Comparison of ENCODE assay signal across 1 cellular context in the genomic region with DNA sequence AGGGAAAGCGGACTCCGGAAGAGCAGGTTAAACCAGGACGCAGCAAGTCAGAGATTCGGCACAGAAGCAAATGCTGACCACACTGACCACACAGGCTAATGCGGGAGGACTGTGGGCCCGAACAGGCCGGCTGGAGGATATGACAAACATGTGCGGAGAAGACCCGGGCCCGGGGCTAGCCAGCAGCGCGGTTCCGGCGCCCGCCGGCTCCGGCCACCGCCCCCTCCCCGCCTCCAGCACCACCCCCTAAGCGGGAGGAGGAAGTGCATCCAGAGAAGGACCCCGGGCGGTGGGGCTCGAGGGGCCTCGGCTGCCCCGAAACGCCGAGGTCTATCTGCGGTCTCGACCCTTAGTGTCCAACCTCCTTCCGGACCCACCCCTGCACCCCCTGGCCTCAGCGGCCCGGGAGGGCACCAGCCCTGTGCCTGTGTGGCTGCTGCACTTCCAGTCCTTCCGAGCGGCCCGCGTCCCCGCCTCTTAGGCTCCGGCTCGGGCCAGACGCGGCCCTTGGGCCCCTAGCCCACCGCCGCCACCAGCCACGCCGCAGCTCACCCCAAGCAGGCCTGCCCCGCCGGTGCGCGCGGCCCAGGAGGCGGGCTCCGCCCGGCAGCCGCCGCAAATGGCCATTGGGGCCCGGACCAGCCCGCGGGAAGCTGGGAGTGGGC.
TF ChIP-seq lines count a peak whose summit lies in the region.

No MANE protein-coding gene starts in this region.

TF ChIP-seq in HepG2, 621 proteins besides CTCF, POLR2A, EP300 and RAD21 (continued from another document):
- TF ChIP-seq ZBTB7A (CRISPR knock-in tag; IDR thresholded peaks at IDR 0.05) (peak; percentile 55), SP5 (CRISPR knock-in tag; IDR thresholded peaks at IDR 0.05; ENCODE audit: borderline replicate concordance, low read depth) (peak; percentile 37; the same call in 1 of the 2 replicates), MEIS2 (CRISPR knock-in tag; IDR thresholded peaks at IDR 0.05) (0 out of 2 replicates have a peak, but pooled peaks have one; percentile 9), SIN3A (IDR thresholded peaks at IDR 0.05; ENCODE audit: borderline replicate concordance, low read depth, low read length) (peak; percentile 17; the same call in 1 of the 2 replicates), GABPA (IDR thresholded peaks at IDR 0.05; ENCODE audit: low read depth, low read length) (no peak), GABPA (CRISPR knock-in tag; IDR thresholded peaks at IDR 0.05; ENCODE audit: low read depth) (0 out of 2 replicates have a peak, but pooled peaks have one; percentile 6), JUN (CRISPR knock-in tag; IDR thresholded peaks at IDR 0.05) (no peak), SAFB2 (CRISPR knock-in tag; IDR thresholded peaks at IDR 0.05; ENCODE audit: borderline replicate concordance, low read depth) (peak; percentile 84; the same call in 1 of the 2 replicates), YEATS4 (CRISPR knock-in tag; IDR thresholded peaks at IDR 0.05; ENCODE audit: borderline replicate concordance) (peak; percentile 63; the same call in 1 of the 2 replicates), ZNF329 (CRISPR knock-in tag; IDR thresholded peaks at IDR 0.05; ENCODE audit: low read depth) (0 out of 2 replicates have a peak, but pooled peaks have one; percentile 11), ZNF292 (CRISPR knock-in tag; IDR thresholded peaks at IDR 0.05; ENCODE audit: borderline replicate concordance, low read depth) (peak; percentile 21; the same call in 1 of the 2 replicates), AGO2 (optimal IDR thresholded peaks at IDR 0.05; ENCODE audit: low read depth, low read length) (peak; percentile 94), HDAC1 (CRISPR knock-in tag; IDR thresholded peaks at IDR 0.05) (peak; percentile 49; the same call in 1 of the 2 replicates), STAG1 (CRISPR knock-in tag; IDR thresholded peaks at IDR 0.05) (no peak), YY1 (IDR thresholded peaks at IDR 0.05; ENCODE audit: insufficient read depth, insufficient replicate concordance, low read depth, low read length) (peak; percentile 59), ZNF674 (CRISPR knock-in tag; IDR thresholded peaks at IDR 0.05; ENCODE audit: low read depth) (no peak), NFYC (CRISPR knock-in tag; IDR thresholded peaks at IDR 0.05) (no peak), RFX5 (IDR thresholded peaks at IDR 0.05; ENCODE audit: low read depth, low read length) (no peak), ZNF101 (CRISPR knock-in tag; IDR thresholded peaks at IDR 0.05; ENCODE audit: borderline replicate concordance, low read depth) (peak; percentile 55; the same call in 1 of the 2 replicates), PHF8 (CRISPR knock-in tag; IDR thresholded peaks at IDR 0.05) (peak; percentile 74), ZNF670 (CRISPR knock-in tag; IDR thresholded peaks at IDR 0.05; ENCODE audit: borderline replicate concordance) (0 out of 2 replicates have a peak, but pooled peaks have one; percentile 48), PRMT3 (CRISPR knock-in tag; IDR thresholded peaks at IDR 0.05; ENCODE audit: borderline replicate concordance, low read depth) (0 out of 2 replicates have a peak, but pooled peaks have one; percentile 16), ZSCAN25 (CRISPR knock-in tag; IDR thresholded peaks at IDR 0.05) (peak; percentile 68), ZNF468 (CRISPR knock-in tag; IDR thresholded peaks at IDR 0.05) (0 out of 2 replicates have a peak, but pooled peaks have one; percentile 11), NRL (CRISPR knock-in tag; IDR thresholded peaks at IDR 0.05; ENCODE audit: borderline replicate concordance) (peak; percentile 37; the same call in 1 of the 2 replicates), MAZ (IDR thresholded peaks at IDR 0.05; ENCODE audit: borderline replicate concordance, low read depth, low read length) (no peak), MAZ (CRISPR knock-in tag; IDR thresholded peaks at IDR 0.05; ENCODE audit: low read depth) (peak; percentile 78), ZNF230 (CRISPR knock-in tag; IDR thresholded peaks at IDR 0.05) (peak; percentile 73; the same call in 1 of the 2 replicates), HNRNPLL (IDR thresholded peaks at IDR 0.05; ENCODE audit: low read depth, low read length, poor library complexity, severe bottlenecking) (peak; percentile 29), HNF4G (IDR thresholded peaks at IDR 0.05; ENCODE audit: borderline replicate concordance, low read depth, low read length) (no peak), HNF4G (CRISPR knock-in tag; IDR thresholded peaks at IDR 0.05; ENCODE audit: borderline replicate concordance, low read depth) (no peak), ZNF777 (CRISPR knock-in tag; IDR thresholded peaks at IDR 0.05) (no peak), ZNF143 (CRISPR knock-in tag; IDR thresholded peaks at IDR 0.05) (no peak), MXI1 (IDR thresholded peaks at IDR 0.05; ENCODE audit: borderline replicate concordance, low read depth, low read length) (no peak), ZNF460 (CRISPR knock-in tag; IDR thresholded peaks at IDR 0.05; ENCODE audit: borderline replicate concordance) (peak; percentile 16; the same call in 1 of the 2 replicates), ZFX (CRISPR knock-in tag; IDR thresholded peaks at IDR 0.05; ENCODE audit: low read depth) (peak; percentile 91)
- TF ChIP-seq, protein P1, sequence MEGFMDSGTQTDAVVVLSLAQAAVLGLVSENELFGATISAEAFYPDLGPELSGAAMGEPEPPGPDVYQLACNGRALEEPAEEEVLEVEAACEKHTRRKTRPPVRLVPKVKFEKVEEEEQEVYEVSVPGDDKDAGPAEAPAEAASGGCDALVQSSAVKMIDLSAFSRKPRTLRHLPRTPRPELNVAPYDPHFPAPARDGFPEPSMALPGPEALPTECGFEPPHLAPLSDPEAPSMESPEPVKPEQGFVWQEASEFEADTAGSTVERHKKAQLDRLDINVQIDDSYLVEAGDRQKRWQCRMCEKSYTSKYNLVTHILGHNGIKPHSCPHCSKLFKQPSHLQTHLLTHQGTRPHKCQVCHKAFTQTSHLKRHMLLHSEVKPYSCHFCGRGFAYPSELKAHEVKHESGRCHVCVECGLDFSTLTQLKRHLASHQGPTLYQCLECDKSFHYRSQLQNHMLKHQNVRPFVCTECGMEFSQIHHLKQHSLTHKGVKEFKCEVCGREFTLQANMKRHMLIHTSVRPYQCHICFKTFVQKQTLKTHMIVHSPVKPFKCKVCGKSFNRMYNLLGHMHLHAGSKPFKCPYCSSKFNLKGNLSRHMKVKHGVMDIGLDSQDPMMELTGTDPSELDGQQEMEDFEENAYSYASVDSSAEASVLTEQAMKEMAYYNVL (CRISPR knock-in tag; IDR thresholded peaks at IDR 0.05; ENCODE audit: borderline replicate concordance), result peak; percentile 33; the same call in 1 of the 2 replicates
- TF ChIP-seq, protein P2, sequence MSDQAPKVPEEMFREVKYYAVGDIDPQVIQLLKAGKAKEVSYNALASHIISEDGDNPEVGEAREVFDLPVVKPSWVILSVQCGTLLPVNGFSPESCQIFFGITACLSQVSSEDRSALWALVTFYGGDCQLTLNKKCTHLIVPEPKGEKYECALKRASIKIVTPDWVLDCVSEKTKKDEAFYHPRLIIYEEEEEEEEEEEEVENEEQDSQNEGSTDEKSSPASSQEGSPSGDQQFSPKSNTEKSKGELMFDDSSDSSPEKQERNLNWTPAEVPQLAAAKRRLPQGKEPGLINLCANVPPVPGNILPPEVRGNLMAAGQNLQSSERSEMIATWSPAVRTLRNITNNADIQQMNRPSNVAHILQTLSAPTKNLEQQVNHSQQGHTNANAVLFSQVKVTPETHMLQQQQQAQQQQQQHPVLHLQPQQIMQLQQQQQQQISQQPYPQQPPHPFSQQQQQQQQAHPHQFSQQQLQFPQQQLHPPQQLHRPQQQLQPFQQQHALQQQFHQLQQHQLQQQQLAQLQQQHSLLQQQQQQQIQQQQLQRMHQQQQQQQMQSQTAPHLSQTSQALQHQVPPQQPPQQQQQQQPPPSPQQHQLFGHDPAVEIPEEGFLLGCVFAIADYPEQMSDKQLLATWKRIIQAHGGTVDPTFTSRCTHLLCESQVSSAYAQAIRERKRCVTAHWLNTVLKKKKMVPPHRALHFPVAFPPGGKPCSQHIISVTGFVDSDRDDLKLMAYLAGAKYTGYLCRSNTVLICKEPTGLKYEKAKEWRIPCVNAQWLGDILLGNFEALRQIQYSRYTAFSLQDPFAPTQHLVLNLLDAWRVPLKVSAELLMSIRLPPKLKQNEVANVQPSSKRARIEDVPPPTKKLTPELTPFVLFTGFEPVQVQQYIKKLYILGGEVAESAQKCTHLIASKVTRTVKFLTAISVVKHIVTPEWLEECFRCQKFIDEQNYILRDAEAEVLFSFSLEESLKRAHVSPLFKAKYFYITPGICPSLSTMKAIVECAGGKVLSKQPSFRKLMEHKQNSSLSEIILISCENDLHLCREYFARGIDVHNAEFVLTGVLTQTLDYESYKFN (CRISPR knock-in tag; conservative IDR thresholded peaks at IDR 0.05), result 0 out of 2 replicates have a peak, but pooled peaks have one; percentile 29
- TF ChIP-seq, protein P3, sequence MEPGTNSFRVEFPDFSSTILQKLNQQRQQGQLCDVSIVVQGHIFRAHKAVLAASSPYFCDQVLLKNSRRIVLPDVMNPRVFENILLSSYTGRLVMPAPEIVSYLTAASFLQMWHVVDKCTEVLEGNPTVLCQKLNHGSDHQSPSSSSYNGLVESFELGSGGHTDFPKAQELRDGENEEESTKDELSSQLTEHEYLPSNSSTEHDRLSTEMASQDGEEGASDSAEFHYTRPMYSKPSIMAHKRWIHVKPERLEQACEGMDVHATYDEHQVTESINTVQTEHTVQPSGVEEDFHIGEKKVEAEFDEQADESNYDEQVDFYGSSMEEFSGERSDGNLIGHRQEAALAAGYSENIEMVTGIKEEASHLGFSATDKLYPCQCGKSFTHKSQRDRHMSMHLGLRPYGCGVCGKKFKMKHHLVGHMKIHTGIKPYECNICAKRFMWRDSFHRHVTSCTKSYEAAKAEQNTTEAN (CRISPR knock-in tag; conservative IDR thresholded peaks at IDR 0.05), result no peak
- TF ChIP-seq, protein P4, sequence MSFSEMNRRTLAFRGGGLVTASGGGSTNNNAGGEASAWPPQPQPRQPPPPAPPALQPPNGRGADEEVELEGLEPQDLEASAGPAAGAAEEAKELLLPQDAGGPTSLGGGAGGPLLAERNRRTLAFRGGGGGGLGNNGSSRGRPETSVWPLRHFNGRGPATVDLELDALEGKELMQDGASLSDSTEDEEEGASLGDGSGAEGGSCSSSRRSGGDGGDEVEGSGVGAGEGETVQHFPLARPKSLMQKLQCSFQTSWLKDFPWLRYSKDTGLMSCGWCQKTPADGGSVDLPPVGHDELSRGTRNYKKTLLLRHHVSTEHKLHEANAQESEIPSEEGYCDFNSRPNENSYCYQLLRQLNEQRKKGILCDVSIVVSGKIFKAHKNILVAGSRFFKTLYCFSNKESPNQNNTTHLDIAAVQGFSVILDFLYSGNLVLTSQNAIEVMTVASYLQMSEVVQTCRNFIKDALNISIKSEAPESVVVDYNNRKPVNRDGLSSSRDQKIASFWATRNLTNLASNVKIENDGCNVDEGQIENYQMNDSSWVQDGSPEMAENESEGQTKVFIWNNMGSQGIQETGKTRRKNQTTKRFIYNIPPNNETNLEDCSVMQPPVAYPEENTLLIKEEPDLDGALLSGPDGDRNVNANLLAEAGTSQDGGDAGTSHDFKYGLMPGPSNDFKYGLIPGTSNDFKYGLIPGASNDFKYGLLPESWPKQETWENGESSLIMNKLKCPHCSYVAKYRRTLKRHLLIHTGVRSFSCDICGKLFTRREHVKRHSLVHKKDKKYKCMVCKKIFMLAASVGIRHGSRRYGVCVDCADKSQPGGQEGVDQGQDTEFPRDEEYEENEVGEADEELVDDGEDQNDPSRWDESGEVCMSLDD (CRISPR knock-in tag; IDR thresholded peaks at IDR 0.05; ENCODE audit: borderline replicate concordance), result peak; percentile 67; the same call in 1 of the 2 replicates
